16 cellular contexts compared by ENCODE assay signal in the genomic region with DNA sequence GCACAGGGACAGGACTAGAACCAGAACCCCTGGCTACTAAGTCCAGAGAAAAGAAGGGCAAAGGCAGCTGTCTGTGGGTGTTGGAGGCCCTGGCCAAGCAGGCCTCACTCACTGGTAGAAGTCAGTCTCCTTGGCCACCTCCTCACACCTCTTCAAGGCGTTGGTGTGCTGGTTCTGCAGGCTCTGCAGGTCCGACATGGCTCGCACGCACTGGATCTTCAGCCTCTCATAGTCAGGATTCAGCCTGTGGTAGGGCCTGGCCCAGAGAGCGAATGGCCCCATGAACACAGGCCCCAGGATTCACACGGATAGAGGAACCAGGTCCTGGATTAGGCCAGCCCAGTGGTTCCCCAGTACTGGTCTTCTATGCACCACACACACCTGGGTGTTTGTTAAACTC.
DNase-seq lines count a peak whose midpoint lies in the region; ATAC-seq and TF ChIP-seq lines count a peak whose summit lies in the region.
"Had no signal": no experiment of that assay in that cellular context is flagged by ENCODE, and none has a peak within 500 bp of the region (broad histone marks: within the 10 kb centered on the region; RNA-seq: fewer than 3 reads in every experiment).

No MANE protein-coding gene starts in this region.

- no peak for TF ChIP-seq POLR2A in spleen (IDR thresholded peaks at IDR 0.05)

- DNase-seq in RWPE1 (ENCODE audit: low spot score) (no peak), trophoblast cell (peak in 1 of 2 donors; percentile 49), spleen (peak; percentile 57), GOT3 (lab: John Stamatoyannopoulos, UW) (no peak), ureter (ENCODE audit: low spot score) (no peak), SW 1271 (lab: John Stamatoyannopoulos, UW) (no peak), NCI-H526 (lab: John Stamatoyannopoulos, UW) (no peak)
- DNase-seq: 8988T; CD4-positive, alpha-beta memory T cell; DMS153; DMS79 treated with DMSO at 0.1 percent for 48 hours; HCEC 1CT; IMR-90 had no signal

- no peak overlapping the region for H3K23ac ChIP-seq in trophoblast cell (ENCODE audit: low read length)

- TF ChIP-seq CTCF in RWPE1 (conservative IDR thresholded peaks at IDR 0.05; ENCODE audit: low read depth) (no peak), spleen (IDR thresholded peaks at IDR 0.05 in 8 of 11, conservative IDR thresholded peaks at IDR 0.05 in 3 of 11) (no peak)

- H3K79me2 ChIP-seq in trophoblast cell (ENCODE audit: control insufficient read depth, insufficient read depth, low read length, poor library complexity): peaks cover 13% of the 10 kb centered on the region

- peak; percentile 86 for ATAC-seq in esophagus mucosa
- ATAC-seq: GM12878 had no signal

- peak overlapping the region; percentile 70 for H3K18ac ChIP-seq in trophoblast cell (ENCODE audit: low read length)

- H3K27me3 ChIP-seq in trophoblast cell (ENCODE audit: insufficient read depth, low read length) (no peaks in the 10 kb centered on the region), spleen (replicated peaks in 1 of 7) (no peaks in the 10 kb centered on the region)
- H3K27me3 ChIP-seq: BLaER1 had no signal

- peak overlapping the region; percentile 50 for H3K14ac ChIP-seq in trophoblast cell (ENCODE audit: low read length)

- H2AFZ ChIP-seq in trophoblast cell (ENCODE audit: insufficient read depth, low read length, poor library complexity): no peak overlapping the region

- no CpG with 5 or more reads among the region's 6 CpGs for WGBS in trophoblast cell (ENCODE audit: extremely low coverage, insufficient coverage, insufficient read length)
- WGBS in spleen, 5 donors: 86 to 99% (median 94%) methylated on average over 3 to 6 of the region's 6 CpGs

- H3K4me1 ChIP-seq in trophoblast cell (ENCODE audit: control insufficient read depth in 1 of 2, insufficient read depth in 2 of 2, low read length in 2 of 2) (peaks cover 27 to 35% of the 10 kb centered on the region in 2 experiments), spleen (peaks cover 0 to 5% (median 0%) of the 10 kb centered on the region in 6 donors)

- H3K4me3 ChIP-seq in trophoblast cell (ENCODE audit: low read depth, low read length) (no peak overlapping the region), spleen (no peak overlapping the region)
- H3K4me3 ChIP-seq: BLaER1, GM12878 had no signal

- POLR2A ChIA-PET in RWPE1 (lab: Yijun Ruan, JAX; ENCODE audit: low non-redundant PET): no interaction called here

- H3K4me2 ChIP-seq in trophoblast cell (ENCODE audit: low read length): no peak overlapping the region
- H3K4me2 ChIP-seq: BLaER1 had no signal

- no peak overlapping the region for H2BK12ac ChIP-seq in trophoblast cell (ENCODE audit: low read length)

- no peak overlapping the region for H3K9ac ChIP-seq in trophoblast cell (ENCODE audit: low read length)
- H3K9ac ChIP-seq: BLaER1 had no signal

- peaks cover 2% of the 10 kb centered on the region for H3K9me3 ChIP-seq in trophoblast cell (ENCODE audit: insufficient read depth, low read depth, low read length)
- no peaks in the 10 kb centered on the region for H3K9me3 ChIP-seq in spleen
- H3K9me3 ChIP-seq: BLaER1 had no signal

- no peak overlapping the region for H2AK5ac ChIP-seq in trophoblast cell (ENCODE audit: low read length)

- intact Hi-C loops in spleen (cut with DNase I; ENCODE audit: low total_unique reads): no loop called here

- no peak overlapping the region for H2BK5ac ChIP-seq in trophoblast cell (ENCODE audit: low read depth, low read length, poor library complexity)

- peak overlapping the region; percentile 30 for H2BK120ac ChIP-seq in trophoblast cell (ENCODE audit: insufficient read depth, low read length, poor library complexity)

- peaks cover 28 to 40% of the 10 kb centered on the region in 2 experiments for H3K36me3 ChIP-seq in trophoblast cell (ENCODE audit: control insufficient read depth in 1 of 2, insufficient read depth in 2 of 2, low read length in 2 of 2)
- peaks cover 0 to 47% (median 0%) of the 10 kb centered on the region in 6 donors for H3K36me3 ChIP-seq in spleen

- peak overlapping the region; percentile 4 for H3K4ac ChIP-seq in trophoblast cell (ENCODE audit: low read depth, low read length)

- peaks cover 27% of the 10 kb centered on the region for H3K79me1 ChIP-seq in trophoblast cell (ENCODE audit: low read length)

- CTCF ChIA-PET in RWPE1 (lab: Yijun Ruan, JAX): no interaction called here

- peak overlapping the region; percentile 65 for H4K91ac ChIP-seq in trophoblast cell (ENCODE audit: low read depth, low read length)

- H3K27ac ChIP-seq in RWPE1 (peak overlapping the region; percentile 63), trophoblast cell (ENCODE audit: low read depth, low read length) (no peak overlapping the region), spleen (no peak overlapping the region)
- H3K27ac ChIP-seq: BLaER1 had no signal

- peak overlapping the region; percentile 57 for H4K8ac ChIP-seq in trophoblast cell (ENCODE audit: low read depth, low read length)

- peak overlapping the region; percentile 18 for H4K12ac ChIP-seq in trophoblast cell (ENCODE audit: low read depth, low read length)
